Comparison of ENCODE assay signal across 17 cellular contexts in genomic region chrX:68695206-68695845, GRCh38. TPM values are rescaled to one million over a fixed set of nuclear protein-coding genes. Genes with fewer than 3 reads are reported as not detected.
DNase-seq lines count a peak whose midpoint lies in the region; ATAC-seq, FAIRE-seq and TF ChIP-seq lines count a peak whose summit lies in the region.
"Had no signal": no experiment of that assay in that cellular context is flagged by ENCODE, and none has a peak within 500 bp of the region (broad histone marks: within the 10 kb centered on the region; RNA-seq: fewer than 3 reads in every experiment).

No MANE protein-coding gene starts in this region.

- TF ChIP-seq POLR2A in right lobe of liver (IDR thresholded peaks at IDR 0.05) = no peak
- TF ChIP-seq POLR2A in suprapubic skin (IDR thresholded peaks at IDR 0.05) = no peak

- H2AFZ ChIP-seq in astrocyte (ENCODE audit: low read depth, low read length) = no peak overlapping the region
- H2AFZ ChIP-seq: PC-9 had no signal

- ATAC-seq in right lobe of liver = peak in 3 of 4 donors; percentile 8 to 38 (median 9)
- no peak for ATAC-seq in stimulated activated effector memory CD8-positive, alpha-beta T cell treated with anti-CD3 and anti-CD28 coated beads, Interleukin-12 subunit alpha, Interleukin-12 subunit beta, amount 100 ng/mL, for 72 hours

- H3K9me3 ChIP-seq in astrocyte (ENCODE audit: insufficient read depth, low read depth, low read length) = no peaks in the 10 kb centered on the region
- no peaks in the 10 kb centered on the region for H3K9me3 ChIP-seq in right lobe of liver
- no peaks in the 10 kb centered on the region for H3K9me3 ChIP-seq in suprapubic skin
- H3K9me3 ChIP-seq: HAP-1 had no signal

- H3K4me1 Mint-ChIP-seq in activated CD4-positive, alpha-beta T cell treated with anti-CD3 and anti-CD28 coated beads, Interleukin-2, amount 10 ng/mL, durations not matched to agents 24 days and 14 days = peaks cover 28% of the 10 kb centered on the region
- peaks cover 9% of the 10 kb centered on the region for H3K4me1 Mint-ChIP-seq in astrocyte (ENCODE audit: low read depth, unreplicated experiment)
- no peaks in the 10 kb centered on the region for H3K4me1 Mint-ChIP-seq in stimulated activated effector memory CD8-positive, alpha-beta T cell treated with anti-CD3 and anti-CD28 coated beads, Interleukin-12 subunit alpha, Interleukin-12 subunit beta, amount 100 ng/mL, for 72 hours

- no peak overlapping the region for H3K9ac ChIP-seq in astrocyte (ENCODE audit: low read length)

- no peaks in the 10 kb centered on the region for H3K36me3 Mint-ChIP-seq in activated CD4-positive, alpha-beta T cell treated with anti-CD3 and anti-CD28 coated beads, Interleukin-2, amount 10 ng/mL, durations not matched to agents 24 days and 14 days (ENCODE audit: low read depth)
- H3K36me3 Mint-ChIP-seq in astrocyte (ENCODE audit: low read depth, unreplicated experiment) = no peaks in the 10 kb centered on the region
- no peaks in the 10 kb centered on the region for H3K36me3 Mint-ChIP-seq in stimulated activated effector memory CD8-positive, alpha-beta T cell treated with anti-CD3 and anti-CD28 coated beads, Interleukin-12 subunit alpha, Interleukin-12 subunit beta, amount 100 ng/mL, for 72 hours

- no peaks in the 10 kb centered on the region for H3K27me3 Mint-ChIP-seq in activated CD4-positive, alpha-beta T cell treated with anti-CD3 and anti-CD28 coated beads, Interleukin-2, amount 10 ng/mL, durations not matched to agents 24 days and 14 days
- H3K27me3 Mint-ChIP-seq in astrocyte (ENCODE audit: low read depth, unreplicated experiment) = no peaks in the 10 kb centered on the region

- no peak overlapping the region for H3K4me2 ChIP-seq in astrocyte (ENCODE audit: low read length)

- intact Hi-C loops in activated CD4-positive, alpha-beta T cell treated with anti-CD3 and anti-CD28 coated beads, Interleukin-2, amount 10 ng/mL, durations not matched to agents 24 days and 14 days (cut with micrococcal nuclease) = no loop called here
- intact Hi-C loops in right lobe of liver (cut with DNase I) = no loop called here

- H3K27me3 ChIP-seq in astrocyte (ENCODE audit: insufficient read depth, low read length) (no peaks in the 10 kb centered on the region), right lobe of liver (no peaks in the 10 kb centered on the region), suprapubic skin (no peaks in the 10 kb centered on the region)

- no peaks in the 10 kb centered on the region for H3K36me3 ChIP-seq in astrocyte (ENCODE audit: insufficient read depth, low read length)
- no peaks in the 10 kb centered on the region for H3K36me3 ChIP-seq in right lobe of liver
- H3K36me3 ChIP-seq in suprapubic skin = no peaks in the 10 kb centered on the region
- H3K36me3 ChIP-seq: HAP-1 had no signal

- H3K4me3 ChIP-seq in astrocyte (ENCODE audit: insufficient read depth, low read depth, low read length) (no peak overlapping the region), right lobe of liver (peak overlapping the region; percentile 64 to 69 (median 64)), suprapubic skin (peak overlapping the region; percentile 57)
- H3K4me3 ChIP-seq: PC-9 had no signal

- TF ChIP-seq CTCF in astrocyte (IDR thresholded peaks at IDR 0.05; ENCODE audit: insufficient read depth, low read depth, low read length) (no peak), right lobe of liver (IDR thresholded peaks at IDR 0.05) (no peak), suprapubic skin (IDR thresholded peaks at IDR 0.05) (no peak)

- no peak for TF ChIP-seq EP300 in suprapubic skin (IDR thresholded peaks at IDR 0.05)

- no peaks in the 10 kb centered on the region for H4K20me1 ChIP-seq in astrocyte (ENCODE audit: insufficient read depth, low read length)

- no peaks in the 10 kb centered on the region for H3K9me3 Mint-ChIP-seq in activated CD4-positive, alpha-beta T cell treated with anti-CD3 and anti-CD28 coated beads, Interleukin-2, amount 10 ng/mL, durations not matched to agents 24 days and 14 days
- H3K9me3 Mint-ChIP-seq in astrocyte (ENCODE audit: unreplicated experiment) = no peaks in the 10 kb centered on the region
- H3K9me3 Mint-ChIP-seq in stimulated activated effector memory CD8-positive, alpha-beta T cell treated with anti-CD3 and anti-CD28 coated beads, Interleukin-12 subunit alpha, Interleukin-12 subunit beta, amount 100 ng/mL, for 72 hours = no peaks in the 10 kb centered on the region
- H3K9me3 Mint-ChIP-seq: stimulated activated naive CD8-positive, alpha-beta T cell treated with anti-CD3 and anti-CD28 coated beads, Interleukin-15, Interleukin-2, amounts not matched to agents 100 ng/mL and 50 ng/mL, for 24 hours had no signal

- no peak overlapping the region for H3K27ac ChIP-seq in astrocyte (ENCODE audit: low read depth, low read length)
- peak overlapping the region; percentile 76 to 89 (median 88) for H3K27ac ChIP-seq in right lobe of liver
- no peak overlapping the region for H3K27ac ChIP-seq in suprapubic skin
- H3K27ac ChIP-seq: PC-9 had no signal

- peak overlapping the region; percentile 42 for H3K4me3 Mint-ChIP-seq in activated CD4-positive, alpha-beta T cell treated with anti-CD3 and anti-CD28 coated beads, Interleukin-2, amount 10 ng/mL, durations not matched to agents 24 days and 14 days
- H3K4me3 Mint-ChIP-seq in astrocyte (ENCODE audit: unreplicated experiment) = no peak overlapping the region
- H3K4me3 Mint-ChIP-seq in stimulated activated effector memory CD8-positive, alpha-beta T cell treated with anti-CD3 and anti-CD28 coated beads, Interleukin-12 subunit alpha, Interleukin-12 subunit beta, amount 100 ng/mL, for 72 hours = no peak overlapping the region

- H3K4me1 ChIP-seq in astrocyte (ENCODE audit: insufficient read depth, low read length) (peaks cover 11% of the 10 kb centered on the region), right lobe of liver (peaks cover 0 to 33% (median 11%) of the 10 kb centered on the region in 4 donors), suprapubic skin (no peaks in the 10 kb centered on the region)

- peak overlapping the region; percentile 53 for H3K27ac Mint-ChIP-seq in activated CD4-positive, alpha-beta T cell treated with anti-CD3 and anti-CD28 coated beads, Interleukin-2, amount 10 ng/mL, durations not matched to agents 24 days and 14 days
- no peak overlapping the region for H3K27ac Mint-ChIP-seq in astrocyte (ENCODE audit: unreplicated experiment)
- H3K27ac Mint-ChIP-seq in stimulated activated effector memory CD8-positive, alpha-beta T cell treated with anti-CD3 and anti-CD28 coated beads, Interleukin-12 subunit alpha, Interleukin-12 subunit beta, amount 100 ng/mL, for 72 hours = no peak overlapping the region
- H3K27ac Mint-ChIP-seq: stimulated activated naive CD8-positive, alpha-beta T cell treated with anti-CD3 and anti-CD28 coated beads, Interleukin-15, Interleukin-2, amounts not matched to agents 100 ng/mL and 50 ng/mL, for 24 hours had no signal

- H3K79me2 ChIP-seq in astrocyte (ENCODE audit: insufficient read depth, low read length) = no peaks in the 10 kb centered on the region

- DNase-seq in activated CD4-positive, alpha-beta T cell treated with anti-CD3 and anti-CD28 coated beads, Interleukin-2, amount 10 ng/mL, durations not matched to agents 24 days and 14 days = no peak
- no peak for DNase-seq in activated CD4-positive, alpha-beta T cell treated with anti-CD3 and anti-CD28 coated beads for 4 hours
- no peak for DNase-seq in astrocyte (ENCODE audit: low read depth)
- no peak for DNase-seq in right lobe of liver
- DNase-seq in suprapubic skin (ENCODE audit: low spot score in 2 of 2) = no peak
- DNase-seq in stimulated activated effector memory CD8-positive, alpha-beta T cell treated with anti-CD3 and anti-CD28 coated beads, Interleukin-12 subunit alpha, Interleukin-12 subunit beta, amount 100 ng/mL, for 72 hours (ENCODE audit: low spot score in 2 of 2) = no peak
- no peak for DNase-seq in amygdala (lab: John Stamatoyannopoulos, UW)
- no peak for DNase-seq in activated naive CD4-positive, alpha-beta T cell treated with anti-CD3 and anti-CD28 coated beads, Interleukin-2, amount 50 U/mL, for 16 hours
- DNase-seq: activated CD8-positive, alpha-beta memory T cell treated with anti-CD3 and anti-CD28 coated beads, Interleukin-2, amount 50 U/mL, for 4 hours; anterior cingulate cortex; DMS 273 treated with DMSO at 0.1 percent for 48 hours; NCI-H2171; stimulated activated CD4-positive, alpha-beta T cell treated with anti-CD3 and anti-CD28 coated beads, Interleukin-2, amount 100 ng/mL, for 24 hours had no signal

- WGBS in right lobe of liver (ENCODE audit: insufficient coverage, low coverage, low lambda C conversion rate, missing lambda C conversion rate) = 5% methylated on average over 4 of the region's 5 CpGs
- 65% methylated on average over 5 of the region's 5 CpGs for WGBS in suprapubic skin

- peak; percentile 43 for FAIRE-seq in astrocyte (lab: Jason Lieb, UNC)
- FAIRE-seq: endometrium had no signal

RNA-seq across cellular contexts. Expression of gene STARD8, which starts 47.9 kb away (rescaled TPM):
- total RNA-seq in activated CD4-positive, alpha-beta T cell treated with anti-CD3 and anti-CD28 coated beads, Interleukin-2, amount 10 ng/mL, durations not matched to agents 24 days and 14 days = 2.5 and 3.3 TPM in 2 replicates
- 1.0 and 1.3 TPM in 2 replicates for total RNA-seq in astrocyte
- 10 to 100 TPM in 1 of 6 experiments, 1 to 10 TPM in 5; 6.6 to 11.5 (median 7.6) TPM for total RNA-seq in right lobe of liver
- total RNA-seq in suprapubic skin = 1 to 10 TPM; 2.0 to 4.5 (median 2.3) TPM

Comparison
In these comparisons a context has a peak if more than half of its experiments do, and no peak if none do; other contexts are left out.
1. H3K27ac ChIP-seq: peak in right lobe of liver (3 of 3); none in astrocyte (single experiment) and suprapubic skin (single experiment).